In the genomic region with DNA sequence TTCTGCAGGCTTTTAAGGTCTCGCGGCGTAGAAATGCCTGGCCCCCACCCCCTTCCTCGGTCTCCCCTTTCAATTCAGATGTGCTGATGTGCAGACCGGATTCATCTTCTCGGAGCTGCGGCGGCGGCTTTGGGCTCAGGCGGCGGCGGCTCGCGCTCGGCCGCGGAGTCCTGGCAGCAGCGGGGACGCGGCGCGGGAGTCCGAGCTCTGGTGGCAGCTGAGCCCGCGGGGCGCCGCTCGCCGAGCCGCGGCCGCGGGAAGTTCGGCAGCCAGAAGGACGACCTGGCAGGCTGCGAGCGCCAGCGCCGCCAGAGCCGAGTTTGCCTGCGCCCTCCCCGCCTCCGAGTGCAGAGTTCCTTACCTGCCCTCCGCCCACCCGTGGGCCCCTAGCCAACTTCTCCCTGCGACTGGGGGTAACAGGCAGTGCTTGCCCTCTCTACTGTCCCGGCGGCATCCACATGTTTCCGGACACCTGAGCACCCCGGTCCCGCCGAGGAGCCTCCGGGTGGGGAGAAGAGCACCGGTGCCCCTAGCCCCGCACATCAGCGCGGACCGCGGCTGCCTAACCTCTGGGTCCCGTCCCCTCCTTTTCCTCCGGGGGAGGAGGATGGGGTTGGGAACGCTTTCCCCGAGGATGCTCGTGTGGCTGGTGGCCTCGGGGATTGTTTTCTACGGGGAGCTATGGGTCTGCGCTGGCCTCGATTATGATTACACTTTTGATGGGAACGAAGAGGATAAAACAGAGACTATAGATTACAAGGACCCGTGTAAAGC, we compare ENCODE assay signal across 8 cellular contexts. TPM values are rescaled to one million over a fixed set of nuclear protein-coding genes. Genes with fewer than 3 reads are reported as not detected.
DNase-seq lines count a peak whose midpoint lies in the region; ATAC-seq and TF ChIP-seq lines count a peak whose summit lies in the region.

No MANE protein-coding gene starts in this region.

- peaks cover 16% of the 10 kb centered on the region for H3K4me1 Mint-ChIP-seq in activated naive CD4-positive, alpha-beta T cell treated with anti-CD3 and anti-CD28 coated beads, Interleukin-2, amount 50 U/mL, for 24 hours

- no peaks in the 10 kb centered on the region for H3K36me3 Mint-ChIP-seq in activated naive CD4-positive, alpha-beta T cell treated with anti-CD3 and anti-CD28 coated beads, Interleukin-2, amount 50 U/mL, for 24 hours

- DNase-seq in activated naive CD4-positive, alpha-beta T cell treated with anti-CD3 and anti-CD28 coated beads, Interleukin-2, amount 50 U/mL, for 16 hours = no peak
- peak; percentile 16 for DNase-seq in SK-N-DZ (ENCODE audit: low spot score)
- peak; percentile 23 to 64 for DNase-seq in foreskin fibroblast
- peak; percentile 11 for DNase-seq in occipital lobe (lab: John Stamatoyannopoulos, UW)
- no peak for DNase-seq in T-helper 9 cell
- DNase-seq in H4 (ENCODE audit: low spot score) = no peak

- H3K4me3 Mint-ChIP-seq in activated naive CD4-positive, alpha-beta T cell treated with anti-CD3 and anti-CD28 coated beads, Interleukin-2, amount 50 U/mL, for 24 hours = peak overlapping the region; percentile 23

- no peaks in the 10 kb centered on the region for H3K9me3 Mint-ChIP-seq in activated naive CD4-positive, alpha-beta T cell treated with anti-CD3 and anti-CD28 coated beads, Interleukin-2, amount 50 U/mL, for 24 hours

- no peak for TF ChIP-seq CTCF in foreskin fibroblast (IDR thresholded peaks at IDR 0.05; ENCODE audit: low read depth, low read length)

- peak overlapping the region; percentile 47 to 52 for H3K4me3 ChIP-seq in foreskin fibroblast (ENCODE audit: low read depth in 1 of 2, low read length in 2 of 2)

- ATAC-seq in GM18520 (IDR thresholded peaks at IDR 0.05; ENCODE audit: unreplicated experiment) = no peak

- no peak overlapping the region for H3K27ac Mint-ChIP-seq in activated naive CD4-positive, alpha-beta T cell treated with anti-CD3 and anti-CD28 coated beads, Interleukin-2, amount 50 U/mL, for 24 hours

- peaks cover 45% of the 10 kb centered on the region for H3K27me3 Mint-ChIP-seq in activated naive CD4-positive, alpha-beta T cell treated with anti-CD3 and anti-CD28 coated beads, Interleukin-2, amount 50 U/mL, for 24 hours

RNA-seq across cellular contexts. Expression of a gene that starts 0.4 kb away (rescaled TPM):
- 0.02 TPM in 1 of 2 replicates, not detected in the other for polyA plus RNA-seq in SK-N-DZ (2014; cell fraction: cytosol; rRNA removed)
- polyA plus RNA-seq in SK-N-DZ (2014; cell fraction: nucleus; rRNA removed) = 0.03 TPM in 1 of 2 replicates, not detected in the other
- 0.78 TPM for total RNA-seq in occipital lobe
- 0.14 and 0.93 TPM in 2 replicates for total RNA-seq in H4 (2014; rRNA removed; shearing (Covaris generic))

Comparison
In these comparisons a context has a peak if more than half of its experiments do, and no peak if none do; other contexts are left out.
1. DNase-seq: peak in SK-N-DZ (single experiment), foreskin fibroblast (2 of 2) and occipital lobe (single experiment); none in activated naive CD4-positive, alpha-beta T cell treated with anti-CD3 and anti-CD28 coated beads, Interleukin-2, amount 50 U/mL, for 16 hours (single experiment), T-helper 9 cell (single experiment) and H4 (single experiment).